8 cellular contexts compared by ENCODE assay signal in the genomic region with DNA sequence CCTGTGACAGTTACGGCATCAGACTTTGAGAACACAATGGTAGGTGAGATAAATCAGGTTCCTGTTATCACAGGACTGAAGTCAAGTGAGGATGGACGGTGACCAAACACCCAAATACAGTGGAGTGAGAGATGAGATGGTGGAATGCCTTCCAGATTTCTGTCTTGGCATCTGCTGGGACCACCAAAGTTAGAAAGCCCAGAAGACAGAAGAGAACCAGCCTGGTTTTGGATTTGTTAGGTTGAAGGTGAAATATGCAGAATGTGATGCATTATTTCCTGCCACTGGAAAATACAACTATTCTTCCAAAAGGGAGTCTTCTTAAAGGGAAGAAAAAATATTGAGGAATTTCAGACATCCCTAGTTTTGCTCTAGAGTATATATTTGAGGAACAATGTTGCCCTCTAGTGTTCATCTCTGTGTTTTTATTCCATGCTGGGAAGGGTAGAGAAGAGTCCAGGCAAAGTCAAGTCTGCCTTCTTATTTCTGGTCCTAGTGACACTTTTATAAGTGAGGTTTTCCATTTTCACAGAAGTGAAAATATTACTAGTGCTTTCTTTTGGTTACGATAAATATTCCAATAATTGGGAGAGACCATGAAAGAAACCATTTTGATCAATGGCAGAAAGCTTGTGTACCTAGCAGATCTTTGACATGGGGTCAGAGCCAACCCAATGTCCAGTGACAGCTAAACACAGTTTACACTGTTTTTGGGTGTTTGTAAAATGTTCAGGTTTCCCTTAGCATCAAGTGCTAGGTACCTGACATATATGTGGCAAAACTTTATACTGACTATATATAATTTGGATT.
DNase-seq lines count a peak whose midpoint lies in the region; ATAC-seq, FAIRE-seq and TF ChIP-seq lines count a peak whose summit lies in the region.

No MANE protein-coding gene starts in this region.

- no peak overlapping the region for H2AK5ac ChIP-seq in H1 (ENCODE audit: low read depth, low read length)
- peak overlapping the region; percentile 90 for H2AK5ac ChIP-seq in mesenchymal stem cell (ENCODE audit: low read length, severe bottlenecking)

- H2BK20ac ChIP-seq in H1 (ENCODE audit: low read length): 0 out of 2 replicates have a peak overlapping the region, but pooled peaks have one; percentile 44

- H3K9ac ChIP-seq in H1 (replicated peaks in 1 of 4; ENCODE audit: extremely low read depth in 1 of 4, low read depth in 3 of 4, low read length in 3 of 4) (no peak overlapping the region), mesenchymal stem cell (ENCODE audit: low read length) (peak overlapping the region; percentile 36)

- peak; percentile 80 for FAIRE-seq in H1 (lab: Jason Lieb, UNC)

- H3K9me2 ChIP-seq in PC-9 (ENCODE audit: insufficient read depth): no peaks in the 10 kb centered on the region

- no peaks in the 10 kb centered on the region for H4K20me1 ChIP-seq in PC-9 (ENCODE audit: insufficient read depth)
- H4K20me1 ChIP-seq in H1 (replicated peaks in 1 of 2; ENCODE audit: control insufficient read depth in 1 of 2, insufficient read depth in 2 of 2, low read length in 2 of 2): no peaks in the 10 kb centered on the region

- intact Hi-C loops in PC-9 (cut with micrococcal nuclease; ENCODE audit: unreplicated experiment): loop anchor here (1.0 to 5.0 kb wide), 4 partner anchors 287 to 1037 kb away; no protein-coding TSS in a partner anchor

- H2AFZ ChIP-seq in PC-9 (no peak overlapping the region), H1 (ENCODE audit: low read length) (no peak overlapping the region), mesenchymal stem cell (ENCODE audit: low read depth, low read length) (no peak overlapping the region)

- TF ChIP-seq CTCF in PC-9 (conservative IDR thresholded peaks at IDR 0.05) (peak; percentile 84), H1 (IDR thresholded peaks at IDR 0.05; ENCODE audit: control extremely low read depth in 1 of 3, insufficient read depth in 1 of 3, low read depth in 1 of 3, low read length in 3 of 3) (peak in 2 of 3 experiments; percentile 35 to 63; a peak in 2 of 4 replicates)

- no peak overlapping the region for H3K4ac ChIP-seq in H1 (replicated peaks; ENCODE audit: insufficient read length, low read depth, low read length)
- no peak overlapping the region for H3K4ac ChIP-seq in mesenchymal stem cell (ENCODE audit: low read depth in 1 of 2, low read length in 2 of 2)

- no peak overlapping the region; the same call in 1 of the 2 replicates for H3K18ac ChIP-seq in H1 (ENCODE audit: extremely low read depth, low read length)
- H3K18ac ChIP-seq in mesenchymal stem cell (ENCODE audit: low read depth in 1 of 2, low read length in 2 of 2): no peak overlapping the region

- no peak overlapping the region for H4K5ac ChIP-seq in H1 (ENCODE audit: insufficient read length, low read depth, low read length)

- H3F3A ChIP-seq in PC-9 (ENCODE audit: insufficient read depth, low read depth): peaks cover 6% of the 10 kb centered on the region; the same call in 1 of the 2 replicates

- peak overlapping the region; percentile 23 for H4K91ac ChIP-seq in H1 (replicated peaks; ENCODE audit: insufficient read length, low read length)
- H4K91ac ChIP-seq in mesenchymal stem cell (ENCODE audit: low read length): no peak overlapping the region

- H3K4me3 ChIP-seq in PC-9: no peak overlapping the region
- no peak overlapping the region for H3K4me3 ChIP-seq in H1 (ENCODE audit: extremely low read depth in 1 of 4, insufficient read depth in 2 of 4, low read depth in 3 of 4, low read length in 4 of 4)
- H3K4me3 ChIP-seq in mesenchymal stem cell (ENCODE audit: insufficient read depth in 1 of 2, low read depth in 1 of 2, low read length in 2 of 2): no peak overlapping the region

- peak overlapping the region; percentile 74 for H2BK120ac ChIP-seq in H1 (replicated peaks; ENCODE audit: low read depth, low read length)
- no peak overlapping the region for H2BK120ac ChIP-seq in mesenchymal stem cell (ENCODE audit: low read depth, low read length)

- H3K14ac ChIP-seq in H1 (ENCODE audit: insufficient read length) (no peak overlapping the region), mesenchymal stem cell (ENCODE audit: low read length in 2 of 2) (peak overlapping the region in 1 of 2 experiments; percentile 53)

- peak; percentile 42 for DNase-seq in AG20443 (ENCODE audit: low spot score)
- peak; percentile 72 for DNase-seq in KBM-7
- DNase-seq in PC-9: peak in 1 of 2 experiments; percentile 30
- no peak for DNase-seq in H1 (ENCODE audit: low read depth in 1 of 2, low spot score in 2 of 2)
- DNase-seq in mesenchymal stem cell: peak; percentile 73
- DNase-seq in stimulated activated CD4-positive, alpha-beta T cell treated with anti-CD3 and anti-CD28 coated beads, Interleukin-2, amount 100 ng/mL, for 24 hours: no peak

- no peaks in the 10 kb centered on the region for H3K23me2 ChIP-seq in H1 (ENCODE audit: low read depth, low read length)

- H3K9me3 ChIP-seq in PC-9 (ENCODE audit: insufficient read depth, low read depth) (no peaks in the 10 kb centered on the region), H1 (ENCODE audit: insufficient read depth in 2 of 2, low read depth in 1 of 2, low read length in 1 of 2) (peaks cover 0 to 3% of the 10 kb centered on the region in 2 experiments; a peak in 1 of 4 replicates), mesenchymal stem cell (ENCODE audit: control insufficient read depth, low read length) (no peaks in the 10 kb centered on the region)

- H3K23ac ChIP-seq in H1 (ENCODE audit: insufficient read length): no peak overlapping the region
- no peak overlapping the region for H3K23ac ChIP-seq in mesenchymal stem cell (ENCODE audit: low read length in 2 of 2)

- H3K79me1 ChIP-seq in H1 (ENCODE audit: low read depth, low read length) (no peaks in the 10 kb centered on the region), mesenchymal stem cell (replicated peaks; ENCODE audit: low read length, poor library complexity, severe bottlenecking) (no peaks in the 10 kb centered on the region)

- WGBS in H1 (ENCODE audit: extremely low coverage in 1 of 2, insufficient coverage in 1 of 2, insufficient read length in 1 of 2, insufficient replicate concordance in 2 of 2, low coverage in 1 of 2, low lambda C conversion rate in 2 of 2, missing lambda C conversion rate in 1 of 2), 2 experiments: 60% methylated on average over 3 of the region's 3 CpGs; no CpG with 5 or more reads in 1 of the 2 experiments
- WGBS in mesenchymal stem cell: 47% methylated on average over 3 of the region's 3 CpGs

- H4K8ac ChIP-seq in H1 (ENCODE audit: extremely low read depth, insufficient read depth, low read length) (no peak overlapping the region), mesenchymal stem cell (ENCODE audit: low read length) (no peak overlapping the region)

- H2BK15ac ChIP-seq in H1 (ENCODE audit: low read length) (0 out of 2 replicates have a peak overlapping the region, but pooled peaks have one; percentile 68), mesenchymal stem cell (ENCODE audit: low read depth, poor library complexity, severe bottlenecking) (no peak overlapping the region)

- H3K36me3 ChIP-seq in PC-9 (ENCODE audit: low read depth) (no peaks in the 10 kb centered on the region), H1 (ENCODE audit: control insufficient read depth in 2 of 4, insufficient read depth in 4 of 4, low read length in 3 of 4) (no peaks in the 10 kb centered on the region), mesenchymal stem cell (ENCODE audit: control insufficient read depth in 1 of 2, insufficient read depth in 2 of 2, low read depth in 1 of 2, low read length in 2 of 2) (no peaks in the 10 kb centered on the region)

- BruUV-seq in PC-9 (replicated peaks; lab: Mats Ljungman, UMichigan): no TSS peak

- ATAC-seq in GM18873 (IDR thresholded peaks at IDR 0.05; ENCODE audit: low FRiP score, unreplicated experiment): peak; percentile 59
- ATAC-seq in HG03521 (IDR thresholded peaks at IDR 0.05; ENCODE audit: unreplicated experiment): no peak

- in situ Hi-C loops in KBM-7 (cut with MboI; ENCODE audit: low pct_unique_long_range_greater_than_20kb, low sequenced_read_pairs): loop anchor here (25.0 kb wide), 1 partner anchor 277 kb away; no protein-coding TSS in a partner anchor

- H2BK12ac ChIP-seq in H1 (ENCODE audit: low read depth, low read length) (peak overlapping the region; percentile 95; the same call in 1 of the 2 replicates), mesenchymal stem cell (ENCODE audit: low read length in 2 of 2) (peak overlapping the region in 1 of 2 experiments; percentile 34)

- H3K27me3 ChIP-seq in PC-9 (ENCODE audit: insufficient read depth, low read depth) (no peaks in the 10 kb centered on the region), H1 (replicated peaks in 1 of 4; ENCODE audit: control insufficient read depth in 3 of 4, extremely low read depth in 1 of 4, insufficient read depth in 3 of 4, low read length in 3 of 4) (no peaks in the 10 kb centered on the region), mesenchymal stem cell (ENCODE audit: control insufficient read depth in 1 of 2, insufficient read depth in 1 of 2, low read length in 2 of 2) (no peaks in the 10 kb centered on the region)

- H3K79me2 ChIP-seq in PC-9 (ENCODE audit: low read depth) (no peaks in the 10 kb centered on the region), H1 (ENCODE audit: control insufficient read depth in 1 of 2, insufficient read depth in 2 of 2, low read length in 2 of 2) (no peaks in the 10 kb centered on the region)

- POLR2A ChIA-PET in PC-9 (lab: Charles Lee; ENCODE audit: unreplicated experiment): interaction anchor here (0.8 kb wide), 1 partner anchor 137 kb away, joined by 6 read pairs; no protein-coding TSS in a partner anchor
- POLR2A ChIA-PET in H1 (lab: Charles Lee; ENCODE audit: partially characterized antibody): interaction anchor here (1.8 kb wide), 1 partner anchor 287 kb away, joined by 4 read pairs; no protein-coding TSS in a partner anchor

- no peak for TF ChIP-seq EP300 in H1 (IDR thresholded peaks at IDR 0.05; ENCODE audit: borderline replicate concordance in 1 of 2, low read depth in 2 of 2, low read length in 2 of 2)

- CTCF ChIA-PET in PC-9 (lab: Charles Lee) (interaction anchor here (0.6 to 1.3 kb wide), 3 partner anchors 11 to 1030 kb away, joined by 3 to 7 read pairs (median 3); no protein-coding TSS in a partner anchor), H1 (lab: Charles Lee; ENCODE audit: partially characterized antibody) (interaction anchor here (0.6 to 3.8 kb wide), 16 partner anchors 9 to 348 kb away, joined by 3 to 20 read pairs (median 3); no protein-coding TSS in a partner anchor)

- no peak for TF ChIP-seq POLR2A in H1 (IDR thresholded peaks at IDR 0.05; ENCODE audit: control extremely low read depth in 1 of 2, low read depth in 2 of 2, low read length in 2 of 2)

- H3K4me1 ChIP-seq in PC-9 (replicated peaks; ENCODE audit: insufficient read depth): peaks cover 14% of the 10 kb centered on the region
- peaks cover 0 to 2% (median 0%) of the 10 kb centered on the region in 4 experiments; a peak in 2 of 7 replicates for H3K4me1 ChIP-seq in H1 (replicated peaks in 1 of 4; ENCODE audit: control insufficient read depth in 3 of 4, insufficient read depth in 4 of 4, low read length in 3 of 4)
- H3K4me1 ChIP-seq in mesenchymal stem cell (ENCODE audit: control insufficient read depth, insufficient read depth, low read depth, low read length): peaks cover 3% of the 10 kb centered on the region

- H3K4me2 ChIP-seq in PC-9 (no peak overlapping the region), H1 (ENCODE audit: insufficient read depth in 1 of 2, low read depth in 2 of 2, low read length in 2 of 2) (no peak overlapping the region), mesenchymal stem cell (ENCODE audit: low read length, poor library complexity, severe bottlenecking) (no peak overlapping the region)

- TF ChIP-seq RAD21 in H1 (IDR thresholded peaks at IDR 0.05 in 1 of 2, conservative IDR thresholded peaks at IDR 0.05 in 1 of 2; ENCODE audit: low read depth in 2 of 2, low read length in 2 of 2): peak; percentile 74 to 78

- H3K27ac ChIP-seq in PC-9: no peak overlapping the region
- no peak overlapping the region for H3K27ac ChIP-seq in H1 (ENCODE audit: low read depth, low read length)
- peak overlapping the region; percentile 80 for H3K27ac ChIP-seq in mesenchymal stem cell (ENCODE audit: low read length, poor library complexity, severe bottlenecking)

- no peak overlapping the region for H3K56ac ChIP-seq in H1 (replicated peaks; ENCODE audit: insufficient read length, low read depth, low read length)

- H2BK5ac ChIP-seq in H1 (ENCODE audit: low read depth, low read length) (no peak overlapping the region), mesenchymal stem cell (ENCODE audit: low read depth, low read length, poor library complexity, severe bottlenecking) (no peak overlapping the region)

Comparison
In these comparisons a context has a peak if more than half of its experiments do, and no peak if none do; other contexts are left out.
1. DNase-seq: peak in AG20443 (single experiment), KBM-7 (single experiment) and mesenchymal stem cell (single experiment); none in H1 (0 of 2) and stimulated activated CD4-positive, alpha-beta T cell treated with anti-CD3 and anti-CD28 coated beads, Interleukin-2, amount 100 ng/mL, for 24 hours (0 of 2).